In genomic region chr3:125294414-125294813, GRCh38 we compare ENCODE assay signal across 32 cellular contexts.
"Had no signal": no experiment of that assay in that cellular context is flagged by ENCODE, and none has a peak within 500 bp of the region (broad histone marks: within the 10 kb centered on the region; RNA-seq: fewer than 3 reads in every experiment).

No MANE protein-coding gene starts in this region.

- H3K9me3 ChIP-seq: body of pancreas, esophagus muscularis mucosa, gastrocnemius medialis, heart left ventricle had no signal

- H3K27ac ChIP-seq: body of pancreas, esophagus muscularis mucosa, foreskin keratinocyte, gastrocnemius medialis, heart left ventricle, VCaP had no signal

- ATAC-seq: activated T-cell treated with anti-CD3 and anti-CD28 coated beads, Interleukin-2, amount 50 U/mL, for 72 hours; activated T-helper 17 cell treated with anti-CD3 and anti-CD28 coated beads, Interleukin-2, amount 50 U/mL, for 72 hours; body of pancreas; effector memory CD8-positive, alpha-beta T cell; foreskin keratinocyte; gastrocnemius medialis; heart left ventricle; WTC11 had no signal

- H3K36me3 ChIP-seq: esophagus muscularis mucosa, gastrocnemius medialis had no signal

- H3K27me3 ChIP-seq: body of pancreas, esophagus muscularis mucosa, foreskin keratinocyte, gastrocnemius medialis, heart left ventricle had no signal

- H3K4me1 ChIP-seq: esophagus muscularis mucosa had no signal

- H3K4me3 ChIP-seq: body of pancreas, esophagus muscularis mucosa, gastrocnemius medialis, heart left ventricle had no signal

- FAIRE-seq: colon had no signal

- DNase-seq: activated CD4-positive, alpha-beta memory T cell treated with anti-CD3 and anti-CD28 coated beads, Interleukin-2, amount 10 ng/mL, durations not matched to agents 7 days and 5 days; activated CD4-positive, alpha-beta T cell treated with anti-CD3 and anti-CD28 coated beads for 1 hour; activated CD4-positive, alpha-beta T cell treated with anti-CD3 and anti-CD28 coated beads for 4 hours; activated CD4-positive, alpha-beta T cell treated with anti-CD3 and anti-CD28 coated beads, Interleukin-2, amount 10 ng/mL, durations not matched to agents 7 days and 5 days; activated CD4-positive, alpha-beta T cell treated with anti-CD3 and anti-CD28 coated beads, Interleukin-2, amount 50 U/mL, for 4 hours; activated CD8-positive, alpha-beta memory T cell treated with anti-CD3 and anti-CD28 coated beads, Interleukin-2, amount 50 U/mL, for 48 hours; activated effector memory CD4-positive, alpha-beta T cell treated with Interleukin-2 at 50 U/mL for 16 hours; activated gamma-delta T cell treated with Interleukin-2 at 50 U/mL for 16 hours; activated naive CD4-positive, alpha-beta T cell treated with anti-CD3 and anti-CD28 coated beads, Interleukin-2, amount 50 U/mL, for 16 hours; activated naive CD4-positive, alpha-beta T cell treated with Interleukin-2 at 50 U/mL for 16 hours; activated T-cell treated with anti-CD3 and anti-CD28 coated beads for 4 hours; activated T-cell treated with anti-CD3 and anti-CD28 coated beads, Interleukin-2, amount 50 U/mL, for 24 hours; activated T-cell treated with anti-CD3 and anti-CD28 coated beads, Interleukin-2, amount 50 U/mL, for 72 hours; amygdala; aorta; body of pancreas; caudate nucleus; cortex of kidney; dermis blood vessel endothelial cell; effector CD4-positive, alpha-beta T cell; effector memory CD8-positive, alpha-beta T cell; erythroblast; foreskin keratinocyte; gastrocnemius medialis; glutamatergic neuron; heart left ventricle; T-helper 2 cell had no signal
